In genomic region chr1:2300851-2301606, GRCh38 we compare ENCODE assay signal across 8 cellular contexts.
DNase-seq lines count a peak whose midpoint lies in the region; ATAC-seq and TF ChIP-seq lines count a peak whose summit lies in the region.

No MANE protein-coding gene starts in this region.

- intact Hi-C loops in testis (cut with DNase I; ENCODE audit: low total_unique reads): no loop called here

- H3K36me3 ChIP-seq in effector memory CD4-positive, alpha-beta T cell (ENCODE audit: control insufficient read depth, insufficient read depth, low read length): peaks cover 35% of the 10 kb centered on the region
- H3K36me3 ChIP-seq in testis (ENCODE audit: low read depth, missing control alignments): no peaks in the 10 kb centered on the region

- no peak for DNase-seq in AG04450 (ENCODE audit: low read depth, low spot score)
- peak; percentile 86 to 92 for DNase-seq in activated CD4-positive, alpha-beta T cell treated with anti-CD3 and anti-CD28 coated beads, Interleukin-2, amount 50 U/mL, for 48 hours
- peak; percentile 93 to 96 (median 96) for DNase-seq in effector memory CD4-positive, alpha-beta T cell
- DNase-seq in omental fat pad (ENCODE audit: low spot score): peak; percentile 53
- peak; percentile 79 for DNase-seq in testis
- DNase-seq in DMS114 treated with DMSO at 0.1 percent for 48 hours (lab: John Stamatoyannopoulos, UW; ENCODE audit: unreplicated experiment): no peak

- TF ChIP-seq CTCF in AG04450 (IDR thresholded peaks at IDR 0.05; ENCODE audit: low read depth, low read length) (no peak), omental fat pad (IDR thresholded peaks at IDR 0.05) (no peak), testis (IDR thresholded peaks at IDR 0.05) (no peak)

- no peak for TF ChIP-seq POLR2A in testis (IDR thresholded peaks at IDR 0.05)

- H3K4me3 ChIP-seq in AG04450 (ENCODE audit: low read depth, low read length): no peak overlapping the region
- peak overlapping the region; percentile 52 for H3K4me3 ChIP-seq in effector memory CD4-positive, alpha-beta T cell (ENCODE audit: insufficient read depth, low read depth, low read length, poor library complexity, severe bottlenecking)
- no peak overlapping the region for H3K4me3 ChIP-seq in testis

- POLR2A ChIA-PET in AG04450 (lab: Yijun Ruan, JAX): interaction anchor here (0.5 to 1.2 kb wide), 2 partner anchors 73 to 76 kb away, joined by 3 to 4 read pairs; no protein-coding TSS in a partner anchor

- WGBS in testis, 2 donors: 61 to 65% methylated on average over 23 to 37 of the region's 37 CpGs

- CTCF ChIA-PET in AG04450 (lab: Charles Lee): interaction anchor here (0.9 to 2.2 kb wide), 2 partner anchors 14 to 106 kb away, joined by 3 to 11 read pairs; partner anchors contain the start of gene FAAP20

- ATAC-seq in GM19438 (IDR thresholded peaks at IDR 0.05; ENCODE audit: low read depth, unreplicated experiment) (peak; percentile 50), HG03558 (IDR thresholded peaks at IDR 0.05; ENCODE audit: extremely low read depth, unreplicated experiment) (peak; percentile 32), omental fat pad (ENCODE audit: low FRiP score) (peak; percentile 44)

- H3K4me1 ChIP-seq in effector memory CD4-positive, alpha-beta T cell (ENCODE audit: control insufficient read depth, insufficient read depth, low read length, poor library complexity, severe bottlenecking): peaks cover 58% of the 10 kb centered on the region
- H3K4me1 ChIP-seq in testis: peaks cover 34% of the 10 kb centered on the region

- H3K27ac ChIP-seq in AG04450 (ENCODE audit: low read depth, low read length) (peak overlapping the region; percentile 40), testis (peak overlapping the region; percentile 11 to 62)
- H3K27ac ChIP-seq in effector memory CD4-positive, alpha-beta T cell (ENCODE audit: insufficient read depth, low read length, poor library complexity, severe bottlenecking): peak overlapping the region; percentile 98

- no peaks in the 10 kb centered on the region; the same call in 1 of the 2 replicates for H3K9me3 ChIP-seq in AG04450 (ENCODE audit: control insufficient read depth, insufficient read depth, low read length)
- H3K9me3 ChIP-seq in effector memory CD4-positive, alpha-beta T cell (ENCODE audit: control insufficient read depth, low read length): no peaks in the 10 kb centered on the region
- H3K9me3 ChIP-seq in testis: no peaks in the 10 kb centered on the region

- H3K27me3 ChIP-seq in AG04450 (ENCODE audit: control insufficient read depth, insufficient read depth, low read length): no peaks in the 10 kb centered on the region
- no peaks in the 10 kb centered on the region for H3K27me3 ChIP-seq in effector memory CD4-positive, alpha-beta T cell (replicated peaks; ENCODE audit: control insufficient read depth, insufficient read depth, low read length, poor library complexity, severe bottlenecking)
- no peaks in the 10 kb centered on the region for H3K27me3 ChIP-seq in testis

Comparison
In these comparisons a context has a peak if more than half of its experiments do, and no peak if none do; other contexts are left out.
1. DNase-seq: peak in activated CD4-positive, alpha-beta T cell treated with anti-CD3 and anti-CD28 coated beads, Interleukin-2, amount 50 U/mL, for 48 hours (2 of 2), effector memory CD4-positive, alpha-beta T cell (3 of 3), omental fat pad (single experiment) and testis (single experiment); none in AG04450 (single experiment) and DMS114 treated with DMSO at 0.1 percent for 48 hours (single experiment).
2. H3K27ac ChIP-seq: peak in every context shown above with its lines; median percentile 98 in effector memory CD4-positive, alpha-beta T cell; 40 in AG04450; 36 in testis.
3. Peak in every context shown above with its lines, with median percentiles within 50 percentile points of each other: ATAC-seq.